ENCODE assay signal across 8 cellular contexts in the genomic region with DNA sequence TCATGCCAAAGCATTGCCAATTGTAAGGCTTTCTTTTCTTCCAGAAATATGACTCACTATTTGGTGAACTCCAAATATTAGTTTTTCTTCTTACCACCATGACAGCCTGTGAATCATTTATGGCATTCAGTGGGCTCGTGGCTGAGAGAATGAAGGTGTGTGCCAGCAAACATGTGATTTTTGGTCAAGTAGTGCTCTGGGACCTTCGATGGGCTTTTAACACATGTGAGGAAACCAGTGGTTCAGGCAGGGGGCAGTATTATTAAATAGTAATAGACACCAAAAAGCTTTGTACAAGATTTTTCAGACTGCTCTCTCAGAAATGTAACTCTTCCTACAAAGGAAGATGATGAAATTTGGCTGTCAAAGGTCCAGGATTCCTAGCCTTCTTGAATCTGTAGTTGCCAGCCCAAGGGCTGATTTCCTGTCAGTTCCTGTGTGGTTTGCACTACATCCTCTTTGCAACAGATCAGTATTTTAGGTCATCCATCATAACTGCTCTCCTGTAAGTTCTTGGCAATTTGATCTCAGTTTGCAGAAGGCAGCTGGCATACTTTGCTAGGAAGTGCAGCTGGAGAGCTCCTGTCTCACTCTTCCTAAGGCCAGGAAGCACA.
DNase-seq lines count a peak whose midpoint lies in the region; ATAC-seq and TF ChIP-seq lines count a peak whose summit lies in the region.

No MANE protein-coding gene starts in this region.

- peaks cover 17% of the 10 kb centered on the region for H3K36me3 Mint-ChIP-seq in mesothelial cell of epicardium

- H3K9ac ChIP-seq in colonic mucosa (ENCODE audit: low read depth in 2 of 2, low read length in 2 of 2), result no peak overlapping the region

- peaks cover 6% of the 10 kb centered on the region for H3K4me1 ChIP-seq in colonic mucosa

- no peaks in the 10 kb centered on the region for H3K36me3 ChIP-seq in colonic mucosa

- no peaks in the 10 kb centered on the region for H3K9me3 ChIP-seq in colonic mucosa

- peak overlapping the region; percentile 13 for H3K27ac ChIP-seq in colonic mucosa

- H3K4me1 Mint-ChIP-seq in mesothelial cell of epicardium, result peaks cover 24% of the 10 kb centered on the region

- DNase-seq in DMS 273 treated with DMSO at 0.1 percent for 48 hours (lab: John Stamatoyannopoulos, UW), result peak; percentile 85
- DNase-seq in SW480 (ENCODE audit: low spot score), result peak; percentile 44
- peak; percentile 38 for DNase-seq in colonic mucosa
- no peak for DNase-seq in mesothelial cell of epicardium (ENCODE audit: low spot score in 2 of 2, unreplicated experiment in 2 of 2)
- peak; percentile 98 for DNase-seq in stromal cell of bone marrow (ENCODE audit: low read depth)

- no peak for TF ChIP-seq EP300 in Ishikawa (IDR thresholded peaks at IDR 0.05; ENCODE audit: borderline replicate concordance)

- no peaks in the 10 kb centered on the region for H3K27me3 ChIP-seq in colonic mucosa

- peak; percentile 23; the same call in 1 of the 2 replicates for TF ChIP-seq RAD21 in Ishikawa (IDR thresholded peaks at IDR 0.05; ENCODE audit: low read depth)

- H3K4me3 Mint-ChIP-seq in mesothelial cell of epicardium, result no peak overlapping the region

- TF ChIP-seq CTCF in colonic mucosa (IDR thresholded peaks at IDR 0.05), result no peak
- TF ChIP-seq CTCF in mesothelial cell of epicardium (IDR thresholded peaks at IDR 0.05; ENCODE audit: unreplicated experiment), result no peak

- peaks cover 18% of the 10 kb centered on the region for H3K9me3 Mint-ChIP-seq in mesothelial cell of epicardium

- ATAC-seq in GM21786 (IDR thresholded peaks at IDR 0.05; ENCODE audit: unreplicated experiment) (no peak), GM21526 (IDR thresholded peaks at IDR 0.05; ENCODE audit: low FRiP score, unreplicated experiment) (no peak)

- intact Hi-C loops in colonic mucosa (cut with DNase I), result no loop called here

- no peaks in the 10 kb centered on the region for H3K27me3 Mint-ChIP-seq in mesothelial cell of epicardium (ENCODE audit: low read depth)

- H3K27ac Mint-ChIP-seq in mesothelial cell of epicardium, result peak overlapping the region; percentile 72

- no peak overlapping the region for H3K4me3 ChIP-seq in colonic mucosa

TF ChIP-seq in Ishikawa, 13 proteins besides CTCF, POLR2A, EP300 and RAD21:
- TF ChIP-seq CREB1 (IDR thresholded peaks at IDR 0.05; ENCODE audit: low read depth) (no peak), CEBPB (IDR thresholded peaks at IDR 0.05) (no peak), TEAD4 (IDR thresholded peaks at IDR 0.05) (no peak), ZBTB7A (IDR thresholded peaks at IDR 0.05; ENCODE audit: low read depth) (no peak), NFIC (IDR thresholded peaks at IDR 0.05) (no peak)
- TF ChIP-seq, protein P1, sequence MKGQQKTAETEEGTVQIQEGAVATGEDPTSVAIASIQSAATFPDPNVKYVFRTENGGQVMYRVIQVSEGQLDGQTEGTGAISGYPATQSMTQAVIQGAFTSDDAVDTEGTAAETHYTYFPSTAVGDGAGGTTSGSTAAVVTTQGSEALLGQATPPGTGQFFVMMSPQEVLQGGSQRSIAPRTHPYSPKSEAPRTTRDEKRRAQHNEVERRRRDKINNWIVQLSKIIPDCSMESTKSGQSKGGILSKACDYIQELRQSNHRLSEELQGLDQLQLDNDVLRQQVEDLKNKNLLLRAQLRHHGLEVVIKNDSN (IDR thresholded peaks at IDR 0.05), result no peak
- TF ChIP-seq, protein P2, sequence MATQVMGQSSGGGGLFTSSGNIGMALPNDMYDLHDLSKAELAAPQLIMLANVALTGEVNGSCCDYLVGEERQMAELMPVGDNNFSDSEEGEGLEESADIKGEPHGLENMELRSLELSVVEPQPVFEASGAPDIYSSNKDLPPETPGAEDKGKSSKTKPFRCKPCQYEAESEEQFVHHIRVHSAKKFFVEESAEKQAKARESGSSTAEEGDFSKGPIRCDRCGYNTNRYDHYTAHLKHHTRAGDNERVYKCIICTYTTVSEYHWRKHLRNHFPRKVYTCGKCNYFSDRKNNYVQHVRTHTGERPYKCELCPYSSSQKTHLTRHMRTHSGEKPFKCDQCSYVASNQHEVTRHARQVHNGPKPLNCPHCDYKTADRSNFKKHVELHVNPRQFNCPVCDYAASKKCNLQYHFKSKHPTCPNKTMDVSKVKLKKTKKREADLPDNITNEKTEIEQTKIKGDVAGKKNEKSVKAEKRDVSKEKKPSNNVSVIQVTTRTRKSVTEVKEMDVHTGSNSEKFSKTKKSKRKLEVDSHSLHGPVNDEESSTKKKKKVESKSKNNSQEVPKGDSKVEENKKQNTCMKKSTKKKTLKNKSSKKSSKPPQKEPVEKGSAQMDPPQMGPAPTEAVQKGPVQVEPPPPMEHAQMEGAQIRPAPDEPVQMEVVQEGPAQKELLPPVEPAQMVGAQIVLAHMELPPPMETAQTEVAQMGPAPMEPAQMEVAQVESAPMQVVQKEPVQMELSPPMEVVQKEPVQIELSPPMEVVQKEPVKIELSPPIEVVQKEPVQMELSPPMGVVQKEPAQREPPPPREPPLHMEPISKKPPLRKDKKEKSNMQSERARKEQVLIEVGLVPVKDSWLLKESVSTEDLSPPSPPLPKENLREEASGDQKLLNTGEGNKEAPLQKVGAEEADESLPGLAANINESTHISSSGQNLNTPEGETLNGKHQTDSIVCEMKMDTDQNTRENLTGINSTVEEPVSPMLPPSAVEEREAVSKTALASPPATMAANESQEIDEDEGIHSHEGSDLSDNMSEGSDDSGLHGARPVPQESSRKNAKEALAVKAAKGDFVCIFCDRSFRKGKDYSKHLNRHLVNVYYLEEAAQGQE (IDR thresholded peaks at IDR 0.05; ENCODE audit: low read depth), result no peak
- TF ChIP-seq, protein P3, sequence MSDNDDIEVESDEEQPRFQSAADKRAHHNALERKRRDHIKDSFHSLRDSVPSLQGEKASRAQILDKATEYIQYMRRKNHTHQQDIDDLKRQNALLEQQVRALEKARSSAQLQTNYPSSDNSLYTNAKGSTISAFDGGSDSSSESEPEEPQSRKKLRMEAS (IDR thresholded peaks at IDR 0.05), result no peak

Comparison
In these comparisons a context has a peak if more than half of its experiments do, and no peak if none do; other contexts are left out.
1. DNase-seq: peak in DMS 273 treated with DMSO at 0.1 percent for 48 hours (single experiment), SW480 (single experiment), colonic mucosa (single experiment) and stromal cell of bone marrow (single experiment); none in mesothelial cell of epicardium (0 of 2).